1 cellular context compared by ENCODE assay signal in genomic region chr9:129497837-129498450, GRCh38.
TF ChIP-seq lines count a peak whose summit lies in the region.

No MANE protein-coding gene starts in this region.

TF ChIP-seq in SK-N-SH, 30 proteins besides CTCF, POLR2A, EP300 and RAD21 (continued from another document):
- TF ChIP-seq ZBTB33 (IDR thresholded peaks at IDR 0.05; ENCODE audit: borderline replicate concordance, low read depth) (no peak), NRF1 (IDR thresholded peaks at IDR 0.05; ENCODE audit: low read depth, low read length) (no peak), SMC3 (IDR thresholded peaks at IDR 0.05; ENCODE audit: low read depth, low read length) (no peak), NFIC (IDR thresholded peaks at IDR 0.05; ENCODE audit: borderline replicate concordance) (no peak), CHD2 (IDR thresholded peaks at IDR 0.05; ENCODE audit: low read length, partially characterized antibody) (no peak), POLR2AphosphoS5 (IDR thresholded peaks at IDR 0.05; ENCODE audit: low read depth, low read length) (no peak), TCF12 (IDR thresholded peaks at IDR 0.05) (no peak), PBX3 (IDR thresholded peaks at IDR 0.05) (no peak)
